Comparison of ENCODE assay signal across 10 cellular contexts in the genomic region with DNA sequence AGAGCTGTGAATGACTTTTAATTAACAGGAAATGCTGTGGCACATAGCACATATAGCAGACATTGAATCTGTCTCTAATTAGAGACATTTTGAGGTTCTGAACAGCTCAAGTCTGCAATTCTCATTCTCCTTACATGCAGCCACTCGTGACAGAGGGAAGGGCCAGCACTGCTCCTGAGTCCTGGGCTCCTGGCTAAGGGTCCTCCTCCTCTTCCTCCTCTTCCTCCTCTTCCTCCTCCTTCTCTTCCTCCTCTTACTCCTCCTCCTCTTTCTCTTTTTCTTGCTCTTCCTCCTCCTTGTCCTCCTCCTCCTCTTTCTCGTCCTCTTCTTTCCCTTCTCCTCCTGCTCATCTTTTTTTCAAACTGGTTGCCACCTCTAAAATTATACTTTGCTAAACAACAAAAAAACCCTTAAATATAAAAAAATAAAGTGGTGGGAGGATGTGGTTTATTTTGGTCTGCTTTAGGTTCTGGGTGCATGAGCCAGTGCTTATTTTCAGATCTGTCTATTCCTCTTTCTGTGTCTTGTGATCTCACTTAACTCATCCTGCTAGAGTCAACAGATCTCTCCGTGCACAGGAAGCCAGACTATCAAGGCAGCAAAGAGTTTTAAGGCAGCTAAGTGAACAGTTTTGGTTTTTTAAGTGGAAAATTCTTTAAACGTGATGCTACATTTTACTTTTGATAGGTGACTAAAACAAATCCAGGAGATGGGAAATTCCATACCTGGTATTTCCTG.
DNase-seq lines count a peak whose midpoint lies in the region; ATAC-seq and TF ChIP-seq lines count a peak whose summit lies in the region.
"Had no signal": no experiment of that assay in that cellular context is flagged by ENCODE, and none has a peak within 500 bp of the region (broad histone marks: within the 10 kb centered on the region; RNA-seq: fewer than 3 reads in every experiment).

No MANE protein-coding gene starts in this region.

- no peak overlapping the region for H3K9ac ChIP-seq in endodermal cell (ENCODE audit: extremely low read depth, low read length, poor library complexity, severe bottlenecking)

- ATAC-seq in activated CD4-positive, CD25-positive, alpha-beta regulatory T cell treated with anti-CD3 and anti-CD28 coated beads, Interleukin-2, amount 50 U/mL, for 24 hours = peak; percentile 80 to 87
- ATAC-seq in HG02588 (IDR thresholded peaks at IDR 0.05; ENCODE audit: unreplicated experiment) = peak; percentile 66
- ATAC-seq: A549 had no signal

- no peaks in the 10 kb centered on the region for H3K36me3 ChIP-seq in endodermal cell (ENCODE audit: control insufficient read depth, insufficient read depth, low read length)
- H3K36me3 ChIP-seq: upper lobe of left lung had no signal

- no peak overlapping the region for H3K4me3 Mint-ChIP-seq in endodermal cell

- WGBS in endodermal cell (ENCODE audit: insufficient coverage in 1 of 2, insufficient read length in 1 of 2), 2 experiments = 87 to 93% methylated on average over 4 of the region's 4 CpGs

- DNase-seq in activated CD4-positive, CD25-positive, alpha-beta regulatory T cell treated with anti-CD3 and anti-CD28 coated beads, Interleukin-2, amount 50 U/mL, for 72 hours = no peak
- DNase-seq in NB4 (ENCODE audit: low read depth) (peak; percentile 47), endodermal cell (peak; percentile 44), NCI-H2196 (lab: John Stamatoyannopoulos, UW; ENCODE audit: unreplicated experiment) (no peak), amniotic stem cell (lab: John Stamatoyannopoulos, UW) (no peak), SK-N-DZ (ENCODE audit: low spot score) (no peak)
- DNase-seq: upper lobe of left lung had no signal

- H3K27ac Mint-ChIP-seq in endodermal cell = no peak overlapping the region

- no peaks in the 10 kb centered on the region for H3K27me3 ChIP-seq in endodermal cell (ENCODE audit: control insufficient read depth, insufficient read depth, low read length, poor library complexity, severe bottlenecking)
- H3K27me3 ChIP-seq: upper lobe of left lung had no signal

- peaks cover 54% of the 10 kb centered on the region for H3K27me3 Mint-ChIP-seq in endodermal cell (ENCODE audit: insufficient read depth)

- peaks cover 23% of the 10 kb centered on the region for H3K9me3 ChIP-seq in endodermal cell (ENCODE audit: control insufficient read depth, low read length)
- H3K9me3 ChIP-seq: upper lobe of left lung had no signal

- peaks cover 2% of the 10 kb centered on the region for H3K36me3 Mint-ChIP-seq in endodermal cell (ENCODE audit: low read depth)

- no peak overlapping the region for H3K4me3 ChIP-seq in NB4 (ENCODE audit: low read depth, low read length)
- no peak overlapping the region for H3K4me3 ChIP-seq in endodermal cell (ENCODE audit: low read length)
- H3K4me3 ChIP-seq: A549, upper lobe of left lung had no signal

- H3K4me1 Mint-ChIP-seq in endodermal cell = peaks cover 29% of the 10 kb centered on the region

- TF ChIP-seq POLR2A in NB4 (IDR thresholded peaks at IDR 0.05; ENCODE audit: extremely low read depth, insufficient read length) = no peak

- H3K27ac ChIP-seq in endodermal cell (ENCODE audit: low read depth, low read length) = no peak overlapping the region

- H3K9me3 Mint-ChIP-seq in endodermal cell = peaks cover 7% of the 10 kb centered on the region

- no peak for TF ChIP-seq CTCF in NB4 (IDR thresholded peaks at IDR 0.05; ENCODE audit: low read depth, low read length)
- TF ChIP-seq CTCF in endodermal cell (conservative IDR thresholded peaks at IDR 0.05) = no peak

- H3K4me1 ChIP-seq in endodermal cell (ENCODE audit: control insufficient read depth, insufficient read depth, low read length) = no peaks in the 10 kb centered on the region

Comparison
In these comparisons a context has a peak if more than half of its experiments do, and no peak if none do; other contexts are left out.
1. DNase-seq: peak in NB4 (single experiment) and endodermal cell (single experiment); none in activated CD4-positive, CD25-positive, alpha-beta regulatory T cell treated with anti-CD3 and anti-CD28 coated beads, Interleukin-2, amount 50 U/mL, for 72 hours (single experiment), NCI-H2196 (single experiment), amniotic stem cell (single experiment) and SK-N-DZ (single experiment).